Comparison of ENCODE assay signal across 10 cellular contexts in the genomic region with DNA sequence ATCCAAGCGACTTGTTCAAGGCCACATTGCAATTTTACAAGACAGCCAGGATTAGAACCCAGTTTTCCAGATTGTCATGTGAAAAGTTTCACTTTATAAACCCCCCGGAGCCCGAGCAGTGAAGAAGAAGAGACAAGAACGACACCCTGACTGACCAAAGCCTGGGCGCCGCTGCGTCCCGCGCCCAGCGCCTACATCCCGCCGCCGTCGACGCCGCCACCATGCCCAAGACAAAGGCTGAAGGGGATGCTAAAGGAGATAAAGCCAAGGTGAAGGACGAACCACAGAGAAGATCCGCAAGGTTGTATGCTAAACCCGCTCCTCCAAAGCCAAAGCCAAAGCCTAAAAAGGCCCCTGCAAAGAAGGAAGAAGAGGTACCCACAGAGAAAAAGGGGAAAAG. TPM values are rescaled to one million over a fixed set of nuclear protein-coding genes. Genes with fewer than 3 reads are reported as not detected.
"Had no signal": no experiment of that assay in that cellular context is flagged by ENCODE, and none has a peak within 500 bp of the region (broad histone marks: within the 10 kb centered on the region; RNA-seq: fewer than 3 reads in every experiment).

No MANE protein-coding gene starts in this region.

- FAIRE-seq: HepG2, HTR-8/SVneo, K562 had no signal

- ATAC-seq: HepG2, K562 had no signal

- H3K27ac ChIP-seq: HL-60, KMS-11 had no signal

- DNase-seq: IMR-90, KBM-7, KG1 had no signal

- H3K4me2 ChIP-seq: KMS-11 had no signal

- H3K27ac Mint-ChIP-seq: IgD-negative memory B cell had no signal

- H3K9ac ChIP-seq: KMS-11 had no signal

- H3K36me3 Mint-ChIP-seq: IgD-negative memory B cell had no signal

- H3K27me3 Mint-ChIP-seq: IgD-negative memory B cell had no signal

- H3K4me3 ChIP-seq: K562 had no signal

- H3K4me1 Mint-ChIP-seq: IgD-negative memory B cell had no signal

- H3K4me3 Mint-ChIP-seq: IgD-negative memory B cell had no signal

- H3K9me3 Mint-ChIP-seq: IgD-negative memory B cell had no signal

RNA-seq across cellular contexts. Expression of a gene that starts 27.1 kb away (rescaled TPM):
- total RNA-seq: HepG2, HT1080 had no signal
- polyA plus RNA-seq: HepG2, IgD-negative memory B cell had no signal
